Comparison of ENCODE assay signal across 1 cellular context in the genomic region with DNA sequence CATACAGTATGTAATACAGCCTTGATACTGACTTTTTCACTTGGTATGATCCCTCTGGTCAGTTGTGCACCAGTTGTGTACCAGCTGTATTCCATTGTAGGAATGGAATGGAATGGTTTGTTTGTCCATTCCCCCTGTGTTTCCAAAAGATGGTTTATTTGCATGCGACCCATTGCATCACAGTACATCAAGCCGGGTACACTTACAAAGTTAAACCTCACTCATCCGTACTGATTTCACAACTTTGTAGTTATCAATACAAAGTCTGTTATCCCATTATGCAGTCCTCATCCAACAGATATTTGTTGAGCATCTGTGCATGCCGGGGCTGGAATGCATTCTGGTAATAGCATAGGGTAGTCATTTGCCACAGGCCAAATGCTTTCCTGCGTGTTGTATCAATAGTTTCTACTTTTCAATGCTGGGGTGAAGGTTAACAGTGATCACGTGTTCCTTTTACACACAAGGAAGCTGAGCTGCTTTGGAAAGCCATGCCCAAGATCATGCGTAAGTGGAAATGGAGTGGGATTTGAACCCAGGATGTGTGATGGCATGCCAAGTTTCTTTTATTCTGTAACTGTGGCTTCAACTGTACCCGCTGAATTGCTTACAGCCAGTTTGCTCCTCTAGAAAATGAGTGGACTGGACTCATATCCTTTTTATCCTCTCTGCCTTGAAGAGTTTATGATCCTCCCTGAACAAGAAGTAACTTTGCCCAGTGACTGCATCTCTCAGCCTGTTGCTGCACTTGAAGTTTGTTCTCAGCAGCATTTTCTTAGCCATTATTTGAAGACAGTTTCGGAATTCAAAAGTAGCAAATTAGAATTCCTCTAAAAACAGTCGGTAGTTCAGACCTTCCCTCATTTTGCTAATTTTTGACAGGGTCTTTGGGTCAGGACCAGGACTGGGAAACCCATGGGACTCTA.
TF ChIP-seq lines count a peak whose summit lies in the region.

No MANE protein-coding gene starts in this region.

TF ChIP-seq in HepG2, 621 proteins besides CTCF, POLR2A, EP300 and RAD21 (continued from another document and continues in another):
- TF ChIP-seq, protein P1, sequence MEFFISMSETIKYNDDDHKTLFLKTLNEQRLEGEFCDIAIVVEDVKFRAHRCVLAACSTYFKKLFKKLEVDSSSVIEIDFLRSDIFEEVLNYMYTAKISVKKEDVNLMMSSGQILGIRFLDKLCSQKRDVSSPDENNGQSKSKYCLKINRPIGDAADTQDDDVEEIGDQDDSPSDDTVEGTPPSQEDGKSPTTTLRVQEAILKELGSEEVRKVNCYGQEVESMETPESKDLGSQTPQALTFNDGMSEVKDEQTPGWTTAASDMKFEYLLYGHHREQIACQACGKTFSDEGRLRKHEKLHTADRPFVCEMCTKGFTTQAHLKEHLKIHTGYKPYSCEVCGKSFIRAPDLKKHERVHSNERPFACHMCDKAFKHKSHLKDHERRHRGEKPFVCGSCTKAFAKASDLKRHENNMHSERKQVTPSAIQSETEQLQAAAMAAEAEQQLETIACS (CRISPR knock-in tag; IDR thresholded peaks at IDR 0.05) = no peak
- TF ChIP-seq FOSL2 (CRISPR knock-in tag; IDR thresholded peaks at IDR 0.05) = peak; percentile 90
- TF ChIP-seq ZSCAN21 (CRISPR knock-in tag; IDR thresholded peaks at IDR 0.05; ENCODE audit: borderline replicate concordance) = no peak
- TF ChIP-seq, protein P2, sequence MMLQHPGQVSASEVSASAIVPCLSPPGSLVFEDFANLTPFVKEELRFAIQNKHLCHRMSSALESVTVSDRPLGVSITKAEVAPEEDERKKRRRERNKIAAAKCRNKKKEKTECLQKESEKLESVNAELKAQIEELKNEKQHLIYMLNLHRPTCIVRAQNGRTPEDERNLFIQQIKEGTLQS (CRISPR knock-in tag; IDR thresholded peaks at IDR 0.05) = peak; percentile 85
- TF ChIP-seq CBX5 (CRISPR knock-in tag; IDR thresholded peaks at IDR 0.05; ENCODE audit: borderline replicate concordance) = peak; percentile 92
- TF ChIP-seq, protein P3, sequence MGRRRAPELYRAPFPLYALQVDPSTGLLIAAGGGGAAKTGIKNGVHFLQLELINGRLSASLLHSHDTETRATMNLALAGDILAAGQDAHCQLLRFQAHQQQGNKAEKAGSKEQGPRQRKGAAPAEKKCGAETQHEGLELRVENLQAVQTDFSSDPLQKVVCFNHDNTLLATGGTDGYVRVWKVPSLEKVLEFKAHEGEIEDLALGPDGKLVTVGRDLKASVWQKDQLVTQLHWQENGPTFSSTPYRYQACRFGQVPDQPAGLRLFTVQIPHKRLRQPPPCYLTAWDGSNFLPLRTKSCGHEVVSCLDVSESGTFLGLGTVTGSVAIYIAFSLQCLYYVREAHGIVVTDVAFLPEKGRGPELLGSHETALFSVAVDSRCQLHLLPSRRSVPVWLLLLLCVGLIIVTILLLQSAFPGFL (CRISPR knock-in tag; IDR thresholded peaks at IDR 0.05) = no peak
- TF ChIP-seq, protein P4, sequence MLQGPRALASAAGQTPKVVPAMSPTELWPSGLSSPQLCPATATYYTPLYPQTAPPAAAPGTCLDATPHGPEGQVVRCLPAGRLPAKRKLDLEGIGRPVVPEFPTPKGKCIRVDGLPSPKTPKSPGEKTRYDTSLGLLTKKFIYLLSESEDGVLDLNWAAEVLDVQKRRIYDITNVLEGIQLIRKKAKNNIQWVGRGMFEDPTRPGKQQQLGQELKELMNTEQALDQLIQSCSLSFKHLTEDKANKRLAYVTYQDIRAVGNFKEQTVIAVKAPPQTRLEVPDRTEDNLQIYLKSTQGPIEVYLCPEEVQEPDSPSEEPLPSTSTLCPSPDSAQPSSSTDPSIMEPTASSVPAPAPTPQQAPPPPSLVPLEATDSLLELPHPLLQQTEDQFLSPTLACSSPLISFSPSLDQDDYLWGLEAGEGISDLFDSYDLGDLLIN (CRISPR knock-in tag; IDR thresholded peaks at IDR 0.05; ENCODE audit: borderline replicate concordance) = no peak
- TF ChIP-seq, protein P5, sequence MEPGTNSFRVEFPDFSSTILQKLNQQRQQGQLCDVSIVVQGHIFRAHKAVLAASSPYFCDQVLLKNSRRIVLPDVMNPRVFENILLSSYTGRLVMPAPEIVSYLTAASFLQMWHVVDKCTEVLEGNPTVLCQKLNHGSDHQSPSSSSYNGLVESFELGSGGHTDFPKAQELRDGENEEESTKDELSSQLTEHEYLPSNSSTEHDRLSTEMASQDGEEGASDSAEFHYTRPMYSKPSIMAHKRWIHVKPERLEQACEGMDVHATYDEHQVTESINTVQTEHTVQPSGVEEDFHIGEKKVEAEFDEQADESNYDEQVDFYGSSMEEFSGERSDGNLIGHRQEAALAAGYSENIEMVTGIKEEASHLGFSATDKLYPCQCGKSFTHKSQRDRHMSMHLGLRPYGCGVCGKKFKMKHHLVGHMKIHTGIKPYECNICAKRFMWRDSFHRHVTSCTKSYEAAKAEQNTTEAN (CRISPR knock-in tag; conservative IDR thresholded peaks at IDR 0.05) = peak; percentile 92
- TF ChIP-seq PHB2 (IDR thresholded peaks at IDR 0.05; ENCODE audit: partially characterized antibody) = no peak
- TF ChIP-seq, protein P6, sequence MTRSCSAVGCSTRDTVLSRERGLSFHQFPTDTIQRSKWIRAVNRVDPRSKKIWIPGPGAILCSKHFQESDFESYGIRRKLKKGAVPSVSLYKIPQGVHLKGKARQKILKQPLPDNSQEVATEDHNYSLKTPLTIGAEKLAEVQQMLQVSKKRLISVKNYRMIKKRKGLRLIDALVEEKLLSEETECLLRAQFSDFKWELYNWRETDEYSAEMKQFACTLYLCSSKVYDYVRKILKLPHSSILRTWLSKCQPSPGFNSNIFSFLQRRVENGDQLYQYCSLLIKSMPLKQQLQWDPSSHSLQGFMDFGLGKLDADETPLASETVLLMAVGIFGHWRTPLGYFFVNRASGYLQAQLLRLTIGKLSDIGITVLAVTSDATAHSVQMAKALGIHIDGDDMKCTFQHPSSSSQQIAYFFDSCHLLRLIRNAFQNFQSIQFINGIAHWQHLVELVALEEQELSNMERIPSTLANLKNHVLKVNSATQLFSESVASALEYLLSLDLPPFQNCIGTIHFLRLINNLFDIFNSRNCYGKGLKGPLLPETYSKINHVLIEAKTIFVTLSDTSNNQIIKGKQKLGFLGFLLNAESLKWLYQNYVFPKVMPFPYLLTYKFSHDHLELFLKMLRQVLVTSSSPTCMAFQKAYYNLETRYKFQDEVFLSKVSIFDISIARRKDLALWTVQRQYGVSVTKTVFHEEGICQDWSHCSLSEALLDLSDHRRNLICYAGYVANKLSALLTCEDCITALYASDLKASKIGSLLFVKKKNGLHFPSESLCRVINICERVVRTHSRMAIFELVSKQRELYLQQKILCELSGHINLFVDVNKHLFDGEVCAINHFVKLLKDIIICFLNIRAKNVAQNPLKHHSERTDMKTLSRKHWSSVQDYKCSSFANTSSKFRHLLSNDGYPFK (CRISPR knock-in tag; IDR thresholded peaks at IDR 0.05; ENCODE audit: borderline replicate concordance) = no peak
- peak; percentile 27; the same call in 1 of the 2 replicates for TF ChIP-seq CREB1 (IDR thresholded peaks at IDR 0.05)
- peak; percentile 44 for TF ChIP-seq CREB1 (CRISPR knock-in tag; IDR thresholded peaks at IDR 0.05)
- peak; percentile 97 for TF ChIP-seq TBL1XR1 (IDR thresholded peaks at IDR 0.05; ENCODE audit: borderline replicate concordance, low read length, partially characterized antibody)
- no peak; the same call in 1 of the 2 replicates for TF ChIP-seq KDM3A (CRISPR knock-in tag; IDR thresholded peaks at IDR 0.05; ENCODE audit: low read depth)
- TF ChIP-seq MEIS1 (CRISPR knock-in tag; IDR thresholded peaks at IDR 0.05; ENCODE audit: borderline replicate concordance) = peak; percentile 85; the same call in 1 of the 2 replicates
- TF ChIP-seq ELF3 (CRISPR knock-in tag; IDR thresholded peaks at IDR 0.05) = peak; percentile 90
- TF ChIP-seq ZNF468 (CRISPR knock-in tag; IDR thresholded peaks at IDR 0.05) = no peak
- TF ChIP-seq ZNF3 (CRISPR knock-in tag; IDR thresholded peaks at IDR 0.05) = peak; percentile 92
- peak; percentile 92; the same call in 1 of the 2 replicates for TF ChIP-seq NCOR1 (IDR thresholded peaks at IDR 0.05; ENCODE audit: borderline replicate concordance, low read length)
- no peak for TF ChIP-seq HOXA7 (CRISPR knock-in tag; IDR thresholded peaks at IDR 0.05)
- no peak for TF ChIP-seq HNRNPLL (IDR thresholded peaks at IDR 0.05; ENCODE audit: low read depth, low read length, poor library complexity, severe bottlenecking)
- TF ChIP-seq ZSCAN30 (CRISPR knock-in tag; IDR thresholded peaks at IDR 0.05) = no peak
- no peak for TF ChIP-seq CBX1 (IDR thresholded peaks at IDR 0.05; ENCODE audit: low read depth)
- TF ChIP-seq POLR2G (IDR thresholded peaks at IDR 0.05; ENCODE audit: low read depth, low read length) = no peak
- TF ChIP-seq, protein P7, sequence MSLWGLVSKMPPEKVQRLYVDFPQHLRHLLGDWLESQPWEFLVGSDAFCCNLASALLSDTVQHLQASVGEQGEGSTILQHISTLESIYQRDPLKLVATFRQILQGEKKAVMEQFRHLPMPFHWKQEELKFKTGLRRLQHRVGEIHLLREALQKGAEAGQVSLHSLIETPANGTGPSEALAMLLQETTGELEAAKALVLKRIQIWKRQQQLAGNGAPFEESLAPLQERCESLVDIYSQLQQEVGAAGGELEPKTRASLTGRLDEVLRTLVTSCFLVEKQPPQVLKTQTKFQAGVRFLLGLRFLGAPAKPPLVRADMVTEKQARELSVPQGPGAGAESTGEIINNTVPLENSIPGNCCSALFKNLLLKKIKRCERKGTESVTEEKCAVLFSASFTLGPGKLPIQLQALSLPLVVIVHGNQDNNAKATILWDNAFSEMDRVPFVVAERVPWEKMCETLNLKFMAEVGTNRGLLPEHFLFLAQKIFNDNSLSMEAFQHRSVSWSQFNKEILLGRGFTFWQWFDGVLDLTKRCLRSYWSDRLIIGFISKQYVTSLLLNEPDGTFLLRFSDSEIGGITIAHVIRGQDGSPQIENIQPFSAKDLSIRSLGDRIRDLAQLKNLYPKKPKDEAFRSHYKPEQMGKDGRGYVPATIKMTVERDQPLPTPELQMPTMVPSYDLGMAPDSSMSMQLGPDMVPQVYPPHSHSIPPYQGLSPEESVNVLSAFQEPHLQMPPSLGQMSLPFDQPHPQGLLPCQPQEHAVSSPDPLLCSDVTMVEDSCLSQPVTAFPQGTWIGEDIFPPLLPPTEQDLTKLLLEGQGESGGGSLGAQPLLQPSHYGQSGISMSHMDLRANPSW (CRISPR knock-in tag; IDR thresholded peaks at IDR 0.05; ENCODE audit: borderline replicate concordance) = no peak; the same call in 1 of the 2 replicates
- TF ChIP-seq, protein P8, sequence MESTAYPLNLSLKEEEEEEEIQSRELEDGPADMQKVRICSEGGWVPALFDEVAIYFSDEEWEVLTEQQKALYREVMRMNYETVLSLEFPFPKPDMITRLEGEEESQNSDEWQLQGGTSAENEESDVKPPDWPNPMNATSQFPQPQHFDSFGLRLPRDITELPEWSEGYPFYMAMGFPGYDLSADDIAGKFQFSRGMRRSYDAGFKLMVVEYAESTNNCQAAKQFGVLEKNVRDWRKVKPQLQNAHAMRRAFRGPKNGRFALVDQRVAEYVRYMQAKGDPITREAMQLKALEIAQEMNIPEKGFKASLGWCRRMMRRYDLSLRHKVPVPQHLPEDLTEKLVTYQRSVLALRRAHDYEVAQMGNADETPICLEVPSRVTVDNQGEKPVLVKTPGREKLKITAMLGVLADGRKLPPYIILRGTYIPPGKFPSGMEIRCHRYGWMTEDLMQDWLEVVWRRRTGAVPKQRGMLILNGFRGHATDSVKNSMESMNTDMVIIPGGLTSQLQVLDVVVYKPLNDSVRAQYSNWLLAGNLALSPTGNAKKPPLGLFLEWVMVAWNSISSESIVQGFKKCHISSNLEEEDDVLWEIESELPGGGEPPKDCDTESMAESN (CRISPR knock-in tag; conservative IDR thresholded peaks at IDR 0.05) = peak; percentile 82
- no peak; the same call in 1 of the 2 replicates for TF ChIP-seq ZNF672 (CRISPR knock-in tag; IDR thresholded peaks at IDR 0.05)
- TF ChIP-seq, protein P9, sequence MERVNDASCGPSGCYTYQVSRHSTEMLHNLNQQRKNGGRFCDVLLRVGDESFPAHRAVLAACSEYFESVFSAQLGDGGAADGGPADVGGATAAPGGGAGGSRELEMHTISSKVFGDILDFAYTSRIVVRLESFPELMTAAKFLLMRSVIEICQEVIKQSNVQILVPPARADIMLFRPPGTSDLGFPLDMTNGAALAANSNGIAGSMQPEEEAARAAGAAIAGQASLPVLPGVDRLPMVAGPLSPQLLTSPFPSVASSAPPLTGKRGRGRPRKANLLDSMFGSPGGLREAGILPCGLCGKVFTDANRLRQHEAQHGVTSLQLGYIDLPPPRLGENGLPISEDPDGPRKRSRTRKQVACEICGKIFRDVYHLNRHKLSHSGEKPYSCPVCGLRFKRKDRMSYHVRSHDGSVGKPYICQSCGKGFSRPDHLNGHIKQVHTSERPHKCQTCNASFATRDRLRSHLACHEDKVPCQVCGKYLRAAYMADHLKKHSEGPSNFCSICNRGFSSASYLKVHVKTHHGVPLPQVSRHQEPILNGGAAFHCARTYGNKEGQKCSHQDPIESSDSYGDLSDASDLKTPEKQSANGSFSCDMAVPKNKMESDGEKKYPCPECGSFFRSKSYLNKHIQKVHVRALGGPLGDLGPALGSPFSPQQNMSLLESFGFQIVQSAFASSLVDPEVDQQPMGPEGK (CRISPR knock-in tag; IDR thresholded peaks at IDR 0.05) = peak; percentile 86
- peak; percentile 94 for TF ChIP-seq ZNF264 (CRISPR knock-in tag; IDR thresholded peaks at IDR 0.05)
- TF ChIP-seq DNMT3B (CRISPR knock-in tag; conservative IDR thresholded peaks at IDR 0.05) = no peak
- TF ChIP-seq, protein P10, sequence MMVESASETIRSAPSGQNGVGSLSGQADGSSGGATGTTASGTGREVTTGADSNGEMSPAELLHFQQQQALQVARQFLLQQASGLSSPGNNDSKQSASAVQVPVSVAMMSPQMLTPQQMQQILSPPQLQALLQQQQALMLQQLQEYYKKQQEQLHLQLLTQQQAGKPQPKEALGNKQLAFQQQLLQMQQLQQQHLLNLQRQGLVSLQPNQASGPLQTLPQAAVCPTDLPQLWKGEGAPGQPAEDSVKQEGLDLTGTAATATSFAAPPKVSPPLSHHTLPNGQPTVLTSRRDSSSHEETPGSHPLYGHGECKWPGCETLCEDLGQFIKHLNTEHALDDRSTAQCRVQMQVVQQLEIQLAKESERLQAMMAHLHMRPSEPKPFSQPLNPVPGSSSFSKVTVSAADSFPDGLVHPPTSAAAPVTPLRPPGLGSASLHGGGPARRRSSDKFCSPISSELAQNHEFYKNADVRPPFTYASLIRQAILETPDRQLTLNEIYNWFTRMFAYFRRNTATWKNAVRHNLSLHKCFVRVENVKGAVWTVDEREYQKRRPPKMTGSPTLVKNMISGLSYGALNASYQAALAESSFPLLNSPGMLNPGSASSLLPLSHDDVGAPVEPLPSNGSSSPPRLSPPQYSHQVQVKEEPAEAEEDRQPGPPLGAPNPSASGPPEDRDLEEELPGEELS (CRISPR knock-in tag; IDR thresholded peaks at IDR 0.05) = peak; percentile 99
- TF ChIP-seq, protein P11, sequence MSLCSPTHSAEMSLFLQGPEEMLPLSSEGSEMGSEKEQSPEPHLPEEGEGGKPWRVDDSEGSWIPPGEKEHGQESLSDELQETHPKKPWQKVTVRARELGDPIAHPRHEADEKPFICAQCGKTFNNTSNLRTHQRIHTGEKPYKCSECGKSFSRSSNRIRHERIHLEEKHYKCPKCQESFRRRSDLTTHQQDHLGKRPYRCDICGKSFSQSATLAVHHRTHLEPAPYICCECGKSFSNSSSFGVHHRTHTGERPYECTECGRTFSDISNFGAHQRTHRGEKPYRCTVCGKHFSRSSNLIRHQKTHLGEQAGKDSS (CRISPR knock-in tag; IDR thresholded peaks at IDR 0.05; ENCODE audit: borderline replicate concordance, low read depth) = no peak
- no peak for TF ChIP-seq ZBTB20 (CRISPR knock-in tag; IDR thresholded peaks at IDR 0.05; ENCODE audit: borderline replicate concordance, low read depth)
- no peak; the same call in 1 of the 2 replicates for TF ChIP-seq KLF11 (CRISPR knock-in tag; IDR thresholded peaks at IDR 0.05)
